8 cellular contexts compared by ENCODE assay signal in the genomic region with DNA sequence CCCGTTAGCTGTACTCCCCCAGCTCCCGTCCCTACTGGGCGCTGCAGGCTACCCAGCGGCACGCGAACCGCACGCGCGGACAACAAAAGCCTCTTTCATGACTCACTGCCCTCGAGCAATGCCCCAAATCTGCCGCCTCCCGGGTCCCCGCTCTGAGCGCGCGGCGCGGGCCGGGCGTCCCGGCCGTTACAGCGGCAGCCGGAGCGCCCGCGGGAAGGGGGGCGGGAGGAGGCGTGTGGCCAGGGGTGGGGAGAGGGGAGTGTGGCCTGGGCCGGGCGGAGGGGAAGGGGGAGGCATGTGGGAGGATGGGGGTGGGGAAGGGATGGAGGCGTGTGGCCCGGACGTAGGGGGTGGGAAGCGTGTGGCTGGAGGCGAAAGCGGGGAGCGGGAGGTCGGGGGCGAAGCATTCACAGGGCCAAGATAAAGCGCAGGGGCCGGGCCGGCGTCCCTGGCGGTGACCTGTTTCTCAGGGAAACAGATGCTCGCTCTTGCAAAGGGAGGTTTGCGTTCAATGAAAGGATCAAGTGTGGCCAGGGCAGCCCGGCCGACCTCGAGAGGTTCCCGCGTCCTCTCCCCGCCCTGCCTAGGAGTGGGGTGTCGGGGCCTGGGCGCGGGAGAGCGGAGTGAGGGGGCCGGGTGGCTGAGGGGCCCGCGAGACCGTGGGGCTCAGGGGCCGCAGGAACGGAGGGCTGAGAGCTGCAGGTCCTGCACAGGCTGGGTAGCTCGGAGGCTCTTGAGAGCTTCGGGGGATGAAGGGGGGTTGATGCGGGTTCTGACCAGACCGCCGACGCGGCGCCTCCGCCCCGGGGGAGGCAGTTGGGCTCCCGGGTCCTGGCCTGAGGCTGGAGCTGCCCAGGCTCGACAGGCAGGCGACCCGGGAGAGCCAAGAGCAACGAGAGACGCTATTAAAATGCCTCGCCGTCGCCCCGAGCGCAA. TPM values are rescaled to one million over a fixed set of nuclear protein-coding genes. Genes with fewer than 3 reads are reported as not detected.
DNase-seq lines count a peak whose midpoint lies in the region; ATAC-seq and TF ChIP-seq lines count a peak whose summit lies in the region.

No MANE protein-coding gene starts in this region.

- intact Hi-C loops in sciatic nerve (cut with DNase I), result no loop called here

- no peak for ATAC-seq in sciatic nerve
- no peak for ATAC-seq in GM21786 (IDR thresholded peaks at IDR 0.05; ENCODE audit: unreplicated experiment)
- no peak for ATAC-seq in GM21528 (IDR thresholded peaks at IDR 0.05; ENCODE audit: low FRiP score, unreplicated experiment)
- no peak for ATAC-seq in GM18870 (IDR thresholded peaks at IDR 0.05; ENCODE audit: unreplicated experiment)

- peaks cover under 1% of the 10 kb centered on the region for H3K9me3 Mint-ChIP-seq in osteocyte (ENCODE audit: unreplicated experiment)

- H3K4me1 ChIP-seq in ES-I3 (ENCODE audit: insufficient read depth, low read length), result peaks cover 4% of the 10 kb centered on the region; the same call in 1 of the 2 replicates

- H3K9ac ChIP-seq in ES-I3 (ENCODE audit: low read depth, low read length), result peak overlapping the region; percentile 34; the same call in 1 of the 2 replicates

- no peak overlapping the region for H3K27ac Mint-ChIP-seq in osteocyte (ENCODE audit: unreplicated experiment)

- peak overlapping the region; percentile 68 for H3K4me3 Mint-ChIP-seq in osteocyte (ENCODE audit: unreplicated experiment)

- no peaks in the 10 kb centered on the region for H3K9me3 ChIP-seq in ES-I3 (ENCODE audit: control insufficient read depth, insufficient read depth, low read length)

- TF ChIP-seq CTCF in osteocyte (IDR thresholded peaks at IDR 0.05), result no peak

- H3K36me3 ChIP-seq in ES-I3 (ENCODE audit: insufficient read depth, low read length), result no peaks in the 10 kb centered on the region

- peaks cover 94% of the 10 kb centered on the region for H3K27me3 Mint-ChIP-seq in osteocyte (ENCODE audit: unreplicated experiment)

- H3K4me1 Mint-ChIP-seq in osteocyte (ENCODE audit: unreplicated experiment), result peaks cover 31% of the 10 kb centered on the region

- peak; percentile 48 for DNase-seq in NCI-H146 treated with DMSO at 0.1 percent for 48 hours (lab: John Stamatoyannopoulos, UW; ENCODE audit: unreplicated experiment)
- DNase-seq in dedifferentiated amniotic fluid mesenchymal stem cell (ENCODE audit: extremely low spot score), result peak; percentile 43
- no peak for DNase-seq in osteocyte (ENCODE audit: extremely low spot score, unreplicated experiment)
- DNase-seq in sciatic nerve (ENCODE audit: low spot score), result no peak

- no peaks in the 10 kb centered on the region for H3K36me3 Mint-ChIP-seq in osteocyte (ENCODE audit: unreplicated experiment)

RNA-seq across cellular contexts. Expression of a gene that starts 3.5 kb away (rescaled TPM):
- not detected in 2 replicates for total RNA-seq in osteocyte
- not detected for total RNA-seq in sciatic nerve

RNA-seq across cellular contexts. Expression of a gene that starts 26.9 kb away (rescaled TPM):
- total RNA-seq in osteocyte (not detected in 2 replicates), sciatic nerve (not detected)

Comparison
In these comparisons a context has a peak if more than half of its experiments do, and no peak if none do; other contexts are left out.
1. DNase-seq: peak in NCI-H146 treated with DMSO at 0.1 percent for 48 hours (single experiment) and dedifferentiated amniotic fluid mesenchymal stem cell (single experiment); none in osteocyte (single experiment) and sciatic nerve (single experiment).